In the genomic region with DNA sequence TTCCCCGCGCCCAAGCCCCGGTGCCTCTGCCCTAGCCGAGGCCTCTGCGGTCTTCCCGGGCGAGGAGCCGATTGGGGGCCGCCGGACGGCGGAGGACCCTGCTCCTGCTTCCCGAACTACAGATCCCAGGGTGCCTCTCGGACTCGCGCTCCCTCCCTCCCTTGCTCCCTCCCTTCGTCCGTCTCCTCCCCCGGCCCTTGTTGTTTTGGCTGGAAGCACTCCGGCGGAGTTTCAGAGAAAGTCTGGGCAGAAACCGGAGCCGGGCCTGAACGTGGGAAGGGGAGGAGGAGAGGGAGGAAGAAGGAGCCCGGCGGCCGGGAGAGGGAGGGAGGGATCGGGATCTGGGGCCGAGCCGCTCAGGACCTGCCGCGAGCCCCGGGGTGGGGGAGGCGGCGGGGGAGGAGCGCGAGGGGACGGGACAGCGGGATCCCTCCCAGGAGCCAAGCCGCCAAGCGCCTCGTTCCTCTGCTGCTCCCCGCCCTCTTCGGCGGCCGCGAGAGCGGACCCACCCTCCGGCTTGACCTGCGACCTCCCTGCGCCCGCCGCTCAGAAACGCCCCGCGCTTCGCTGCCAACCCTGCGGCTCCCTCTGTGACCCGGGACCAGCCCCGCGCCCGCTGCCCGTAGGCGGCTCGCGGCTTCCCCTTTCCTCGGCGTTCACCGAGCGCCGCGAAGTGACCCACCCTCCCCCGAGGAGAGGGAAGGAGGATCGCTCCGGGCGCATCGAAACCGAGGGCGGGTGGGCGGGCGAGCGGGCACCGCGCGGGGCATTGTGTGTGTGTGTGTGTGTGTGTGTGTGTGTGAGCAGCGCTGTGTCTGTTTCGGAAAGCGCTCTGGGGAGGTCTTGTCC, we compare ENCODE assay signal across 8 cellular contexts. TPM values are rescaled to one million over a fixed set of nuclear protein-coding genes. Genes with fewer than 3 reads are reported as not detected.
DNase-seq lines count a peak whose midpoint lies in the region; ATAC-seq, FAIRE-seq and TF ChIP-seq lines count a peak whose summit lies in the region.

No MANE protein-coding gene starts in this region.

- H4K20me1 ChIP-seq in endothelial cell of umbilical vein (replicated peaks; ENCODE audit: control insufficient read depth, extremely low read depth, insufficient read depth, low read length), result no peaks in the 10 kb centered on the region

- H3K36me3 ChIP-seq in endothelial cell of umbilical vein (ENCODE audit: control insufficient read depth in 2 of 2, extremely low read depth in 1 of 2, insufficient read depth in 2 of 2, low read length in 2 of 2) (no peaks in the 10 kb centered on the region), mesendoderm (ENCODE audit: control insufficient read depth, insufficient read depth, low read length) (no peaks in the 10 kb centered on the region), stomach (no peaks in the 10 kb centered on the region)

- TF ChIP-seq CTCF in AG09319 (IDR thresholded peaks at IDR 0.05; ENCODE audit: low read depth, low read length) (no peak), activated B cell treated with CpG ODN at 0.5 μM for 24 hours (IDR thresholded peaks at IDR 0.05) (no peak), endothelial cell of umbilical vein (IDR thresholded peaks at IDR 0.05; ENCODE audit: extremely low read depth in 1 of 2, insufficient read depth in 1 of 2, low read depth in 1 of 2, low read length in 2 of 2) (no peak), stomach (IDR thresholded peaks at IDR 0.05) (peak in 1 of 7 experiments; percentile 17)

- peak overlapping the region; percentile 95 for H3K56ac ChIP-seq in mesendoderm (ENCODE audit: low read length)

- dilution Hi-C loops in endothelial cell of umbilical vein (cut with MboI; ENCODE audit: extremely low pct_ligation_motif_present, low sequenced_read_pairs), result no loop called here

- peak; percentile 73 for DNase-seq in AG09319 (ENCODE audit: extremely low read depth, low read depth)
- peak; percentile 56 to 61 for DNase-seq in NCI-H1930 (lab: John Stamatoyannopoulos, UW)
- peak; percentile 67 for DNase-seq in activated B cell treated with CpG ODN at 0.5 μM for 24 hours
- DNase-seq in endothelial cell of umbilical vein (ENCODE audit: low read depth, low spot score), result peak; percentile 93
- DNase-seq in mesendoderm, result peak; percentile 98
- peak; percentile 87 for DNase-seq in stomach

- no peaks in the 10 kb centered on the region for H3K9me1 ChIP-seq in endothelial cell of umbilical vein (replicated peaks; ENCODE audit: control insufficient read depth, extremely low read depth, insufficient read depth, low read length)

- no CpG with 5 or more reads among the region's 88 CpGs for WGBS in mesendoderm (ENCODE audit: extremely low coverage, insufficient coverage, low lambda C conversion rate)
- WGBS in stomach, 5 donors, result 0 to 1% (median 1%) methylated on average over 48 to 88 of the region's 88 CpGs

- intact Hi-C loops in activated B cell treated with CpG ODN at 0.5 μM for 24 hours (cut with micrococcal nuclease) (loop anchor here (1.0 to 10.0 kb wide), 5 partner anchors 23 to 1701 kb away; a partner anchor contains a TSS), endothelial cell of umbilical vein (cut with micrococcal nuclease) (loop anchor here (1.0 to 5.0 kb wide), 6 partner anchors 23 to 1761 kb away; a partner anchor contains a TSS), stomach (cut with DNase I; ENCODE audit: low total_unique reads) (no loop called here)

- no peak overlapping the region for H4K5ac ChIP-seq in mesendoderm (ENCODE audit: low read length)

- CTCF ChIA-PET in activated B cell treated with CpG ODN at 0.5 μM for 24 hours (lab: Charles Lee) (interaction anchor here (2.7 kb wide), 1 partner anchor 40 kb away, joined by 15 read pairs; no protein-coding TSS in a partner anchor), endothelial cell of umbilical vein (lab: Charles Lee) (interaction anchor here (0.8 to 3.0 kb wide), 14 partner anchors 9 to 151 kb away, joined by 3 to 14 read pairs (median 5); no protein-coding TSS in a partner anchor)

- H3K36me3 Mint-ChIP-seq in activated B cell treated with CpG ODN at 0.5 μM for 24 hours (ENCODE audit: low read depth), result no peaks in the 10 kb centered on the region

- H3K23ac ChIP-seq in mesendoderm (ENCODE audit: low read length), result no peak overlapping the region

- H3K27ac ChIP-seq in endothelial cell of umbilical vein (ENCODE audit: insufficient read depth, low read depth, low read length) (peak overlapping the region; percentile 61), mesendoderm (ENCODE audit: low read depth, low read length) (peak overlapping the region; percentile 97), stomach (peak overlapping the region; percentile 89 to 97 (median 95))

- POLR2A ChIA-PET in activated B cell treated with CpG ODN at 0.5 μM for 24 hours (lab: Charles Lee) (interaction anchor here (0.6 to 3.0 kb wide), 15 partner anchors 9 to 177 kb away, joined by 3 to 31 read pairs (median 5); a partner anchor contains a TSS), endothelial cell of umbilical vein (lab: Charles Lee) (interaction anchor here (1.1 to 1.6 kb wide), 3 partner anchors 45 to 178 kb away, joined by 3 to 4 read pairs (median 4); a partner anchor contains a TSS)

- H2AFZ ChIP-seq in endothelial cell of umbilical vein (ENCODE audit: low read depth, low read length), result peak overlapping the region; percentile 75

- H3K79me1 ChIP-seq in mesendoderm (ENCODE audit: low read length), result no peaks in the 10 kb centered on the region

- no peak overlapping the region for H2BK120ac ChIP-seq in mesendoderm (ENCODE audit: low read depth, low read length)

- H3K4me2 ChIP-seq in endothelial cell of umbilical vein (ENCODE audit: insufficient read depth, low read length), result peak overlapping the region; percentile 57
- H3K4me2 ChIP-seq in mesendoderm (ENCODE audit: low read length), result peak overlapping the region; percentile 71

- ATAC-seq in GM18502 (IDR thresholded peaks at IDR 0.05; ENCODE audit: poor library complexity, unreplicated experiment) (peak; percentile 54), HG02870 (IDR thresholded peaks at IDR 0.05; ENCODE audit: unreplicated experiment) (peak; percentile 50), activated B cell treated with CpG ODN at 0.5 μM for 24 hours (ENCODE audit: low read depth) (peak; percentile 57)

- peak overlapping the region; percentile 67 for H3K9ac ChIP-seq in endothelial cell of umbilical vein (replicated peaks; ENCODE audit: extremely low read depth, insufficient read depth, low read length)
- H3K9ac ChIP-seq in mesendoderm (ENCODE audit: low read length), result peak overlapping the region; percentile 83

- H3K9me3 ChIP-seq in endothelial cell of umbilical vein (replicated peaks; ENCODE audit: control insufficient read depth, insufficient read depth, low read length) (no peaks in the 10 kb centered on the region), stomach (no peaks in the 10 kb centered on the region)

- H3K27me3 ChIP-seq in endothelial cell of umbilical vein (ENCODE audit: control insufficient read depth in 2 of 2, insufficient read depth in 2 of 2, low read length in 2 of 2) (no peaks in the 10 kb centered on the region), mesendoderm (ENCODE audit: insufficient read depth, low read length, poor library complexity) (no peaks in the 10 kb centered on the region), stomach (no peaks in the 10 kb centered on the region)

- H3K4ac ChIP-seq in mesendoderm (ENCODE audit: low read depth, low read length), result peak overlapping the region; percentile 96

- BruUV-seq in endothelial cell of umbilical vein (replicated peaks; lab: Mats Ljungman, UMichigan), result no TSS peak

- peaks cover 15% of the 10 kb centered on the region for H3K27me3 Mint-ChIP-seq in activated B cell treated with CpG ODN at 0.5 μM for 24 hours

- H3K4me1 ChIP-seq in endothelial cell of umbilical vein (ENCODE audit: control insufficient read depth, extremely low read depth, insufficient read depth, low read length) (peaks cover 5% of the 10 kb centered on the region), mesendoderm (ENCODE audit: control insufficient read depth, low read depth, low read length) (no peaks in the 10 kb centered on the region), stomach (peaks cover 10 to 46% (median 30%) of the 10 kb centered on the region in 4 donors)

- peak; percentile 95 for FAIRE-seq in endothelial cell of umbilical vein (lab: Jason Lieb, UNC)

- peak overlapping the region; percentile 84 to 99 (median 84) for H3K4me3 ChIP-seq in endothelial cell of umbilical vein (replicated peaks in 1 of 3; ENCODE audit: insufficient read depth in 1 of 3, low read depth in 1 of 3, low read length in 3 of 3)
- H3K4me3 ChIP-seq in mesendoderm (ENCODE audit: low read length), result peak overlapping the region; percentile 70
- peak overlapping the region; percentile 82 to 92 (median 88) for H3K4me3 ChIP-seq in stomach

- H3K9me3 Mint-ChIP-seq in activated B cell treated with CpG ODN at 0.5 μM for 24 hours, result no peaks in the 10 kb centered on the region

- H3K18ac ChIP-seq in mesendoderm (ENCODE audit: low read length), result peak overlapping the region; percentile 94

- peak overlapping the region; percentile 56 for H3K27ac Mint-ChIP-seq in activated B cell treated with CpG ODN at 0.5 μM for 24 hours

- TF ChIP-seq POLR2A in endothelial cell of umbilical vein (IDR thresholded peaks at IDR 0.05; ENCODE audit: low read depth, low read length) (no peak), stomach (IDR thresholded peaks at IDR 0.05) (peak in 1 of 4 donors; percentile 30)

- peaks cover 14% of the 10 kb centered on the region for H3K4me1 Mint-ChIP-seq in activated B cell treated with CpG ODN at 0.5 μM for 24 hours

- no peak for TF ChIP-seq EP300 in stomach (IDR thresholded peaks at IDR 0.05)

- H3K79me2 ChIP-seq in endothelial cell of umbilical vein (ENCODE audit: control insufficient read depth, insufficient read depth, low read length) (no peaks in the 10 kb centered on the region), mesendoderm (ENCODE audit: control insufficient read depth, insufficient read depth, low read length) (no peaks in the 10 kb centered on the region)

- no peak overlapping the region for H4K8ac ChIP-seq in mesendoderm (ENCODE audit: low read depth, low read length)

- H3K4me3 Mint-ChIP-seq in activated B cell treated with CpG ODN at 0.5 μM for 24 hours, result peak overlapping the region; percentile 95

- no peak overlapping the region for H2BK15ac ChIP-seq in mesendoderm (replicated peaks; ENCODE audit: low read depth)

- H2BK5ac ChIP-seq in mesendoderm (ENCODE audit: low read length), result no peak overlapping the region

- no peak overlapping the region for H2AK5ac ChIP-seq in mesendoderm (ENCODE audit: low read length)

RNA-seq across cellular contexts. Expression of a gene that starts 0.5 kb away (rescaled TPM):
- total RNA-seq in activated B cell treated with CpG ODN at 0.5 μM for 24 hours (11.9 and 12.0 TPM in 2 replicates), endothelial cell of umbilical vein (37.7 and 41.8 TPM in 2 replicates), stomach (100 to 1,000 TPM in 1 of 5 donors, 10 to 100 TPM in 4; 25.1 to 101 (median 60.8) TPM)
- polyA plus RNA-seq in endothelial cell of umbilical vein (8.3 and 9.3 TPM in 2 replicates), stomach (1 to 10 TPM; 3.2 to 4.8 (median 4.3) TPM)
- 5.1 and 5.7 TPM in 2 replicates for polyA plus RNA-seq in endothelial cell of umbilical vein (2011; cell fraction: cytosol; rRNA removed)
- 21.7 and 22.7 TPM in 2 replicates for polyA plus RNA-seq in endothelial cell of umbilical vein (2011; cell fraction: nucleus; rRNA removed)
- 6.0 and 6.6 TPM in 2 replicates for polyA plus RNA-seq in endothelial cell of umbilical vein (2012)
- polyA minus RNA-seq in endothelial cell of umbilical vein, result 26.5 and 35.4 TPM in 2 replicates
- polyA minus RNA-seq in endothelial cell of umbilical vein (2011; cell fraction: cytosol; rRNA and poly(A)+ RNA removed), result 1.7 TPM
- 99.1 and 132 TPM in 2 replicates for polyA minus RNA-seq in endothelial cell of umbilical vein (2011; cell fraction: nucleus; rRNA and poly(A)+ RNA removed)
- polyA plus RNA-seq in mesendoderm (2013, experiment 1 of 2), result 10.6 TPM
- polyA plus RNA-seq in mesendoderm (2013, experiment 2 of 2), result 11.9 TPM

Comparison
In these comparisons a context has a peak if more than half of its experiments do, and no peak if none do; other contexts are left out.
1. Peak in every context shown above with its lines: DNase-seq, ATAC-seq, H3K4me3 ChIP-seq and H3K27ac ChIP-seq.